1 cellular context compared by ENCODE assay signal in the genomic region with DNA sequence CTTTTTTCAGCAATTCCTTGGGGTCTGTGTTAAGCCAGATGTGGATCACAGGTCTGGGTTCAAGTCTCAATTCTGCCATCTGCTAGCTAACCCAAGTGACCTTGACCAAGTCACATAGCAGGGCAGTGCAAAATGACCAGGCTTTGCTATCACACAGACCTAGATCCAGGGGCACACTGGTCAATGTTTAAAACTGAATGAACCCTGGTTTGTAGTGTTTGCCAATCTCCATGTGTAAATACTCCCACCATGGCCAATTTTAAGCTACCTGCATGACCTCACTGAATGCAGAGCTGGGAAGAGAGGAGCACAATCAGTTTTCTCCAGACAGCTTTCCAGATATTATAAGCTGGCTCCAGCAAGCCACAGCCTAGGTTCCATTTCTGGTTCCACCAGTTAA.
A peak's percentile ranks its signal among the peaks of the same experiment; 100 is the strongest.
TF ChIP-seq lines count a peak whose summit lies in the region.

No MANE protein-coding gene starts in this region.

TF ChIP-seq in HepG2, 621 proteins besides CTCF, POLR2A, EP300 and RAD21 (continued from another document and continues in another):
- TF ChIP-seq GMEB1 (CRISPR knock-in tag; IDR thresholded peaks at IDR 0.05; ENCODE audit: borderline replicate concordance), result no peak
- TF ChIP-seq RCOR2 (CRISPR knock-in tag; IDR thresholded peaks at IDR 0.05), result 0 out of 2 replicates have a peak, but pooled peaks have one; percentile 21
- no peak for TF ChIP-seq DMAP1 (CRISPR knock-in tag; IDR thresholded peaks at IDR 0.05)
- TF ChIP-seq MXD4 (CRISPR knock-in tag; IDR thresholded peaks at IDR 0.05), result no peak
- no peak for TF ChIP-seq RAD51 (IDR thresholded peaks at IDR 0.05; ENCODE audit: borderline replicate concordance)
- TF ChIP-seq PRMT3 (CRISPR knock-in tag; IDR thresholded peaks at IDR 0.05; ENCODE audit: borderline replicate concordance, low read depth), result no peak
- TF ChIP-seq NCOA1 (CRISPR knock-in tag; IDR thresholded peaks at IDR 0.05), result no peak
- peak; percentile 35; the same call in 1 of the 2 replicates for TF ChIP-seq BCL6 (CRISPR knock-in tag; IDR thresholded peaks at IDR 0.05)
- no peak for TF ChIP-seq NRL (CRISPR knock-in tag; IDR thresholded peaks at IDR 0.05; ENCODE audit: borderline replicate concordance)
- no peak for TF ChIP-seq AHR (CRISPR knock-in tag; IDR thresholded peaks at IDR 0.05)
- TF ChIP-seq KDM6A (CRISPR knock-in tag; IDR thresholded peaks at IDR 0.05; ENCODE audit: low read depth), result no peak
- TF ChIP-seq SRF (IDR thresholded peaks at IDR 0.05; ENCODE audit: low read depth, low read length), result no peak
- TF ChIP-seq, protein P1, sequence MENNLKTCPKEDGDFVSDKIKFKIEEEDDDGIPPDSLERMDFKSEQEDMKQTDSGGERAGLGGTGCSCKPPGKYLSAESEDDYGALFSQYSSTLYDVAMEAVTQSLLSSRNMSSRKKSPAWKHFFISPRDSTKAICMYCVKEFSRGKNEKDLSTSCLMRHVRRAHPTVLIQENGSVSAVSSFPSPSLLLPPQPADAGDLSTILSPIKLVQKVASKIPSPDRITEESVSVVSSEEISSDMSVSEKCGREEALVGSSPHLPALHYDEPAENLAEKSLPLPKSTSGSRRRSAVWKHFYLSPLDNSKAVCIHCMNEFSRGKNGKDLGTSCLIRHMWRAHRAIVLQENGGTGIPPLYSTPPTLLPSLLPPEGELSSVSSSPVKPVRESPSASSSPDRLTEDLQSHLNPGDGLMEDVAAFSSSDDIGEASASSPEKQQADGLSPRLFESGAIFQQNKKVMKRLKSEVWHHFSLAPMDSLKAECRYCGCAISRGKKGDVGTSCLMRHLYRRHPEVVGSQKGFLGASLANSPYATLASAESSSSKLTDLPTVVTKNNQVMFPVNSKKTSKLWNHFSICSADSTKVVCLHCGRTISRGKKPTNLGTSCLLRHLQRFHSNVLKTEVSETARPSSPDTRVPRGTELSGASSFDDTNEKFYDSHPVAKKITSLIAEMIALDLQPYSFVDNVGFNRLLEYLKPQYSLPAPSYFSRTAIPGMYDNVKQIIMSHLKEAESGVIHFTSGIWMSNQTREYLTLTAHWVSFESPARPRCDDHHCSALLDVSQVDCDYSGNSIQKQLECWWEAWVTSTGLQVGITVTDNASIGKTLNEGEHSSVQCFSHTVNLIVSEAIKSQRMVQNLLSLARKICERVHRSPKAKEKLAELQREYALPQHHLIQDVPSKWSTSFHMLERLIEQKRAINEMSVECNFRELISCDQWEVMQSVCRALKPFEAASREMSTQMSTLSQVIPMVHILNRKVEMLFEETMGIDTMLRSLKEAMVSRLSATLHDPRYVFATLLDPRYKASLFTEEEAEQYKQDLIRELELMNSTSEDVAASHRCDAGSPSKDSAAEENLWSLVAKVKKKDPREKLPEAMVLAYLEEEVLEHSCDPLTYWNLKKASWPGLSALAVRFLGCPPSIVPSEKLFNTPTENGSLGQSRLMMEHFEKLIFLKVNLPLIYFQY (CRISPR knock-in tag; IDR thresholded peaks at IDR 0.05; ENCODE audit: borderline replicate concordance), result no peak
- TF ChIP-seq, protein P2, sequence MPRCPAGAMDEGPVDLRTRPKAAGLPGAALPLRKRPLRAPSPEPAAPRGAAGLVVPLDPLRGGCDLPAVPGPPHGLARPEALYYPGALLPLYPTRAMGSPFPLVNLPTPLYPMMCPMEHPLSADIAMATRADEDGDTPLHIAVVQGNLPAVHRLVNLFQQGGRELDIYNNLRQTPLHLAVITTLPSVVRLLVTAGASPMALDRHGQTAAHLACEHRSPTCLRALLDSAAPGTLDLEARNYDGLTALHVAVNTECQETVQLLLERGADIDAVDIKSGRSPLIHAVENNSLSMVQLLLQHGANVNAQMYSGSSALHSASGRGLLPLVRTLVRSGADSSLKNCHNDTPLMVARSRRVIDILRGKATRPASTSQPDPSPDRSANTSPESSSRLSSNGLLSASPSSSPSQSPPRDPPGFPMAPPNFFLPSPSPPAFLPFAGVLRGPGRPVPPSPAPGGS (CRISPR knock-in tag; IDR thresholded peaks at IDR 0.05), result no peak
- TF ChIP-seq, protein P3, sequence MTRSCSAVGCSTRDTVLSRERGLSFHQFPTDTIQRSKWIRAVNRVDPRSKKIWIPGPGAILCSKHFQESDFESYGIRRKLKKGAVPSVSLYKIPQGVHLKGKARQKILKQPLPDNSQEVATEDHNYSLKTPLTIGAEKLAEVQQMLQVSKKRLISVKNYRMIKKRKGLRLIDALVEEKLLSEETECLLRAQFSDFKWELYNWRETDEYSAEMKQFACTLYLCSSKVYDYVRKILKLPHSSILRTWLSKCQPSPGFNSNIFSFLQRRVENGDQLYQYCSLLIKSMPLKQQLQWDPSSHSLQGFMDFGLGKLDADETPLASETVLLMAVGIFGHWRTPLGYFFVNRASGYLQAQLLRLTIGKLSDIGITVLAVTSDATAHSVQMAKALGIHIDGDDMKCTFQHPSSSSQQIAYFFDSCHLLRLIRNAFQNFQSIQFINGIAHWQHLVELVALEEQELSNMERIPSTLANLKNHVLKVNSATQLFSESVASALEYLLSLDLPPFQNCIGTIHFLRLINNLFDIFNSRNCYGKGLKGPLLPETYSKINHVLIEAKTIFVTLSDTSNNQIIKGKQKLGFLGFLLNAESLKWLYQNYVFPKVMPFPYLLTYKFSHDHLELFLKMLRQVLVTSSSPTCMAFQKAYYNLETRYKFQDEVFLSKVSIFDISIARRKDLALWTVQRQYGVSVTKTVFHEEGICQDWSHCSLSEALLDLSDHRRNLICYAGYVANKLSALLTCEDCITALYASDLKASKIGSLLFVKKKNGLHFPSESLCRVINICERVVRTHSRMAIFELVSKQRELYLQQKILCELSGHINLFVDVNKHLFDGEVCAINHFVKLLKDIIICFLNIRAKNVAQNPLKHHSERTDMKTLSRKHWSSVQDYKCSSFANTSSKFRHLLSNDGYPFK (CRISPR knock-in tag; IDR thresholded peaks at IDR 0.05; ENCODE audit: borderline replicate concordance), result no peak
- TF ChIP-seq RBM39 (IDR thresholded peaks at IDR 0.05; ENCODE audit: low read depth, low read length, poor library complexity, severe bottlenecking), result no peak
- no peak for TF ChIP-seq PHF8 (CRISPR knock-in tag; IDR thresholded peaks at IDR 0.05)
- TF ChIP-seq, protein P4, sequence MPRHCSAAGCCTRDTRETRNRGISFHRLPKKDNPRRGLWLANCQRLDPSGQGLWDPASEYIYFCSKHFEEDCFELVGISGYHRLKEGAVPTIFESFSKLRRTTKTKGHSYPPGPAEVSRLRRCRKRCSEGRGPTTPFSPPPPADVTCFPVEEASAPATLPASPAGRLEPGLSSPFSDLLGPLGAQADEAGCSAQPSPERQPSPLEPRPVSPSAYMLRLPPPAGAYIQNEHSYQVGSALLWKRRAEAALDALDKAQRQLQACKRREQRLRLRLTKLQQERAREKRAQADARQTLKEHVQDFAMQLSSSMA (CRISPR knock-in tag; IDR thresholded peaks at IDR 0.05), result no peak
- TF ChIP-seq KLF6 (CRISPR knock-in tag; IDR thresholded peaks at IDR 0.05), result no peak
- TF ChIP-seq HOXA7 (CRISPR knock-in tag; IDR thresholded peaks at IDR 0.05), result no peak
- TF ChIP-seq AGO2 (optimal IDR thresholded peaks at IDR 0.05; ENCODE audit: low read depth, low read length), result no peak
- TF ChIP-seq ZFP41 (CRISPR knock-in tag; IDR thresholded peaks at IDR 0.05; ENCODE audit: borderline replicate concordance), result no peak
- no peak for TF ChIP-seq POLR2G (IDR thresholded peaks at IDR 0.05; ENCODE audit: low read depth, low read length)
- TF ChIP-seq ZNF562 (CRISPR knock-in tag; IDR thresholded peaks at IDR 0.05; ENCODE audit: borderline replicate concordance), result no peak
- TF ChIP-seq, protein P5, sequence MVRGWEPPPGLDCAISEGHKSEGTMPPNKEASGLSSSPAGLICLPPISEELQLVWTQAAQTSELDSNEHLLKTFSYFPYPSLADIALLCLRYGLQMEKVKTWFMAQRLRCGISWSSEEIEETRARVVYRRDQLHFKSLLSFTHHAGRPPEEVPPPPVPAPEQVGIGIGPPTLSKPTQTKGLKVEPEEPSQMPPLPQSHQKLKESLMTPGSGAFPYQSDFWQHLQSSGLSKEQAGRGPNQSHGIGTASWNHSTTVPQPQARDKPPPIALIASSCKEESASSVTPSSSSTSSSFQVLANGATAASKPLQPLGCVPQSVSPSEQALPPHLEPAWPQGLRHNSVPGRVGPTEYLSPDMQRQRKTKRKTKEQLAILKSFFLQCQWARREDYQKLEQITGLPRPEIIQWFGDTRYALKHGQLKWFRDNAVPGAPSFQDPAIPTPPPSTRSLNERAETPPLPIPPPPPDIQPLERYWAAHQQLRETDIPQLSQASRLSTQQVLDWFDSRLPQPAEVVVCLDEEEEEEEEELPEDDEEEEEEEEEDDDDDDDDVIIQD (CRISPR knock-in tag; IDR thresholded peaks at IDR 0.05; ENCODE audit: low read depth), result no peak
- TF ChIP-seq SIX1 (CRISPR knock-in tag; IDR thresholded peaks at IDR 0.05; ENCODE audit: borderline replicate concordance), result no peak
- no peak for TF ChIP-seq SRSF9 (IDR thresholded peaks at IDR 0.05; ENCODE audit: borderline replicate concordance, insufficient read depth, low read depth, low read length, poor library complexity, severe bottlenecking)
- TF ChIP-seq ZSCAN31 (CRISPR knock-in tag; IDR thresholded peaks at IDR 0.05; ENCODE audit: low read depth), result no peak
- no peak for TF ChIP-seq ATF1 (CRISPR knock-in tag; IDR thresholded peaks at IDR 0.05)
- TF ChIP-seq, protein P6, sequence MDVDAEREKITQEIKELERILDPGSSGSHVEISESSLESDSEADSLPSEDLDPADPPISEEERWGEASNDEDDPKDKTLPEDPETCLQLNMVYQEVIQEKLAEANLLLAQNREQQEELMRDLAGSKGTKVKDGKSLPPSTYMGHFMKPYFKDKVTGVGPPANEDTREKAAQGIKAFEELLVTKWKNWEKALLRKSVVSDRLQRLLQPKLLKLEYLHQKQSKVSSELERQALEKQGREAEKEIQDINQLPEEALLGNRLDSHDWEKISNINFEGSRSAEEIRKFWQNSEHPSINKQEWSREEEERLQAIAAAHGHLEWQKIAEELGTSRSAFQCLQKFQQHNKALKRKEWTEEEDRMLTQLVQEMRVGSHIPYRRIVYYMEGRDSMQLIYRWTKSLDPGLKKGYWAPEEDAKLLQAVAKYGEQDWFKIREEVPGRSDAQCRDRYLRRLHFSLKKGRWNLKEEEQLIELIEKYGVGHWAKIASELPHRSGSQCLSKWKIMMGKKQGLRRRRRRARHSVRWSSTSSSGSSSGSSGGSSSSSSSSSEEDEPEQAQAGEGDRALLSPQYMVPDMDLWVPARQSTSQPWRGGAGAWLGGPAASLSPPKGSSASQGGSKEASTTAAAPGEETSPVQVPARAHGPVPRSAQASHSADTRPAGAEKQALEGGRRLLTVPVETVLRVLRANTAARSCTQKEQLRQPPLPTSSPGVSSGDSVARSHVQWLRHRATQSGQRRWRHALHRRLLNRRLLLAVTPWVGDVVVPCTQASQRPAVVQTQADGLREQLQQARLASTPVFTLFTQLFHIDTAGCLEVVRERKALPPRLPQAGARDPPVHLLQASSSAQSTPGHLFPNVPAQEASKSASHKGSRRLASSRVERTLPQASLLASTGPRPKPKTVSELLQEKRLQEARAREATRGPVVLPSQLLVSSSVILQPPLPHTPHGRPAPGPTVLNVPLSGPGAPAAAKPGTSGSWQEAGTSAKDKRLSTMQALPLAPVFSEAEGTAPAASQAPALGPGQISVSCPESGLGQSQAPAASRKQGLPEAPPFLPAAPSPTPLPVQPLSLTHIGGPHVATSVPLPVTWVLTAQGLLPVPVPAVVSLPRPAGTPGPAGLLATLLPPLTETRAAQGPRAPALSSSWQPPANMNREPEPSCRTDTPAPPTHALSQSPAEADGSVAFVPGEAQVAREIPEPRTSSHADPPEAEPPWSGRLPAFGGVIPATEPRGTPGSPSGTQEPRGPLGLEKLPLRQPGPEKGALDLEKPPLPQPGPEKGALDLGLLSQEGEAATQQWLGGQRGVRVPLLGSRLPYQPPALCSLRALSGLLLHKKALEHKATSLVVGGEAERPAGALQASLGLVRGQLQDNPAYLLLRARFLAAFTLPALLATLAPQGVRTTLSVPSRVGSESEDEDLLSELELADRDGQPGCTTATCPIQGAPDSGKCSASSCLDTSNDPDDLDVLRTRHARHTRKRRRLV (CRISPR knock-in tag; IDR thresholded peaks at IDR 0.05), result no peak
- TF ChIP-seq ZBTB44 (CRISPR knock-in tag; IDR thresholded peaks at IDR 0.05), result no peak
- no peak for TF ChIP-seq ZSCAN20 (CRISPR knock-in tag; IDR thresholded peaks at IDR 0.05; ENCODE audit: borderline replicate concordance)
- TF ChIP-seq ZNF12 (CRISPR knock-in tag; IDR thresholded peaks at IDR 0.05), result no peak
- no peak for TF ChIP-seq NAIF1 (CRISPR knock-in tag; IDR thresholded peaks at IDR 0.05; ENCODE audit: borderline replicate concordance)
- TF ChIP-seq U2AF1 (optimal IDR thresholded peaks at IDR 0.05; ENCODE audit: low read depth, low read length), result no peak
- TF ChIP-seq ZNF792 (CRISPR knock-in tag; IDR thresholded peaks at IDR 0.05), result no peak
- TF ChIP-seq ZNF569 (CRISPR knock-in tag; IDR thresholded peaks at IDR 0.05; ENCODE audit: borderline replicate concordance), result no peak
